ENCODE assay signal across 8 cellular contexts in the genomic region with DNA sequence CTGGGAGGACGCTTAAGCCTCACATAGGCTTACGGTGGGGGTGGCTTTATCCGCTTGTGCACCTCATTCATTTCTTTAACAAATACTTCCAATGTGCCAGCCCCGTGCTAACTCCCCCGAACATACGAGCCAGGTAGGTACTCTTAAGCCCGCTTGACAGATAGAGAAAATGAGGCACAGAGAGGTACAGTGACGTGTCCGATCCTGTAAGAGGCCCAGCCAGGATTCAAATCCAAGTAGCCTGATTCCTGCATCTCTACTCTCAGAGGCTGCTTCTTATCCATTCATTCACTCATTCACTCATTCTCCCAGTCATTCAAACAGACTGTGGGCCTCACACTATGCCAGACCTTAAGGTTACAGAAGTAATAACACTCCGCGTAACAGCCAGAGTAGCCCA. TPM values are rescaled to one million over a fixed set of nuclear protein-coding genes. Genes with fewer than 3 reads are reported as not detected.
DNase-seq lines count a peak whose midpoint lies in the region; ATAC-seq, FAIRE-seq and TF ChIP-seq lines count a peak whose summit lies in the region.

No MANE protein-coding gene starts in this region.

- no peaks in the 10 kb centered on the region for H3K27me3 Mint-ChIP-seq in T-helper 17 cell

- H3K4me1 Mint-ChIP-seq in T-helper 17 cell: peaks cover 27% of the 10 kb centered on the region

- CTCF ChIA-PET in HEK293T (lab: Yijun Ruan, JAX): no interaction called here

- WGBS in smooth muscle cell (ENCODE audit: low lambda C conversion rate): 68% methylated on average over 11 of the region's 11 CpGs

- POLR2A ChIA-PET in HEK293T (lab: Yijun Ruan, JAX): interaction anchor here (1.1 kb wide), 1 partner anchor 12 kb away, joined by 4 read pairs; no protein-coding TSS in a partner anchor

- H3K4me3 Mint-ChIP-seq in T-helper 17 cell: peak overlapping the region; percentile 99

- H3K9ac ChIP-seq in smooth muscle cell (ENCODE audit: low read depth): no peak overlapping the region

- H3K27me3 ChIP-seq in foreskin keratinocyte (no peaks in the 10 kb centered on the region), smooth muscle cell (ENCODE audit: low read depth) (peaks cover 35% of the 10 kb centered on the region)

- TF ChIP-seq POLR2A in H54 (IDR thresholded peaks at IDR 0.05; ENCODE audit: low read depth, low read length): no peak

- no peaks in the 10 kb centered on the region for H4K20me1 ChIP-seq in smooth muscle cell (ENCODE audit: low read depth)

- peak overlapping the region; percentile 59 for H3K4me3 ChIP-seq in smooth muscle cell

- FAIRE-seq in H54 (lab: Jason Lieb, UNC): no peak

- peak overlapping the region; percentile 71 for H2AFZ ChIP-seq in smooth muscle cell (ENCODE audit: low read depth)

- peak; percentile 19 for DNase-seq in H54 (ENCODE audit: insufficient read length, low spot score)
- no peak for DNase-seq in T-helper 17 cell
- DNase-seq in foreskin keratinocyte: peak in 1 of 2 donors; percentile 18
- DNase-seq in smooth muscle cell (lab: John Stamatoyannopoulos, UW; ENCODE audit: unreplicated experiment): no peak
- DNase-seq in HEK293T (ENCODE audit: extremely low spot score): no peak
- no peak for DNase-seq in GM19238 (ENCODE audit: insufficient read length, low spot score)
- DNase-seq in cortex of kidney (lab: John Stamatoyannopoulos, UW): no peak

- no peaks in the 10 kb centered on the region for H3K36me3 ChIP-seq in smooth muscle cell (ENCODE audit: low read depth)

- H3F3A ChIP-seq in smooth muscle cell (ENCODE audit: low read depth): no peaks in the 10 kb centered on the region

- TF ChIP-seq CTCF in foreskin keratinocyte (conservative IDR thresholded peaks at IDR 0.05) (no peak), smooth muscle cell (IDR thresholded peaks at IDR 0.05; ENCODE audit: borderline replicate concordance, insufficient read depth, poor library complexity, severe bottlenecking) (no peak)

- H3K27ac Mint-ChIP-seq in T-helper 17 cell: peak overlapping the region; percentile 98

- H3K27ac ChIP-seq in foreskin keratinocyte (peak overlapping the region; percentile 87), smooth muscle cell (ENCODE audit: low read depth) (no peak overlapping the region)

- peaks cover 2% of the 10 kb centered on the region for H3K36me3 Mint-ChIP-seq in T-helper 17 cell (ENCODE audit: low read depth)

- H3K9me3 ChIP-seq in T-helper 17 cell (ENCODE audit: control insufficient read depth, low read length, poor library complexity, severe bottlenecking) (no peaks in the 10 kb centered on the region), smooth muscle cell (replicated peaks; ENCODE audit: low read depth) (no peaks in the 10 kb centered on the region)

- ATAC-seq in T-helper 17 cell: peak; percentile 4
- ATAC-seq in foreskin keratinocyte: no peak
- ATAC-seq in GM19463 (IDR thresholded peaks at IDR 0.05; ENCODE audit: unreplicated experiment): no peak

- H3K79me2 ChIP-seq in smooth muscle cell (ENCODE audit: low read depth): no peaks in the 10 kb centered on the region

- H3K4me2 ChIP-seq in smooth muscle cell: peak overlapping the region; percentile 81

- peaks cover 23% of the 10 kb centered on the region for H3K4me1 ChIP-seq in foreskin keratinocyte
- no peaks in the 10 kb centered on the region for H3K4me1 ChIP-seq in smooth muscle cell (ENCODE audit: low read depth)

TF ChIP-seq in HEK293T, 16 proteins besides CTCF, POLR2A, EP300 and RAD21:
- no peak for TF ChIP-seq ARNT (IDR thresholded peaks at IDR 0.05)
- TF ChIP-seq FOXM1 (IDR thresholded peaks at IDR 0.05; ENCODE audit: borderline replicate concordance): no peak
- no peak for TF ChIP-seq FOXA1 (IDR thresholded peaks at IDR 0.05)
- TF ChIP-seq BHLHE40 (IDR thresholded peaks at IDR 0.05; ENCODE audit: borderline replicate concordance): no peak
- no peak for TF ChIP-seq CTBP1 (IDR thresholded peaks at IDR 0.05; ENCODE audit: borderline replicate concordance)
- no peak for TF ChIP-seq ELF4 (IDR thresholded peaks at IDR 0.05)
- no peak for TF ChIP-seq NFRKB (IDR thresholded peaks at IDR 0.05)
- no peak for TF ChIP-seq HDGF (IDR thresholded peaks at IDR 0.05; ENCODE audit: borderline replicate concordance)
- no peak for TF ChIP-seq SP1 (IDR thresholded peaks at IDR 0.05)
- no peak for TF ChIP-seq LEF1 (IDR thresholded peaks at IDR 0.05; ENCODE audit: borderline replicate concordance)
- no peak for TF ChIP-seq L3MBTL2 (conservative IDR thresholded peaks at IDR 0.05)
- TF ChIP-seq FOXK2 (IDR thresholded peaks at IDR 0.05): no peak
- TF ChIP-seq, protein P1, sequence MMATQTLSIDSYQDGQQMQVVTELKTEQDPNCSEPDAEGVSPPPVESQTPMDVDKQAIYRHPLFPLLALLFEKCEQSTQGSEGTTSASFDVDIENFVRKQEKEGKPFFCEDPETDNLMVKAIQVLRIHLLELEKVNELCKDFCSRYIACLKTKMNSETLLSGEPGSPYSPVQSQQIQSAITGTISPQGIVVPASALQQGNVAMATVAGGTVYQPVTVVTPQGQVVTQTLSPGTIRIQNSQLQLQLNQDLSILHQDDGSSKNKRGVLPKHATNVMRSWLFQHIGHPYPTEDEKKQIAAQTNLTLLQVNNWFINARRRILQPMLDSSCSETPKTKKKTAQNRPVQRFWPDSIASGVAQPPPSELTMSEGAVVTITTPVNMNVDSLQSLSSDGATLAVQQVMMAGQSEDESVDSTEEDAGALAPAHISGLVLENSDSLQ (IDR thresholded peaks at IDR 0.05): no peak
- no peak for TF ChIP-seq TARDBP (IDR thresholded peaks at IDR 0.05)

RNA-seq across cellular contexts. Expression of gene OAS3, which starts 0.5 kb away (rescaled TPM):
- 10 to 100 TPM; 26.6 to 28.6 TPM for total RNA-seq in T-helper 17 cell
- total RNA-seq in foreskin keratinocyte: 143 and 185 TPM in 2 replicates
- polyA plus RNA-seq in foreskin keratinocyte: 55.9 and 59.9 TPM in 2 replicates
- 0.13 and 1.1 TPM in 2 replicates for total RNA-seq in smooth muscle cell
- polyA plus RNA-seq in smooth muscle cell: 1.9 TPM in 1 of 2 replicates, not detected in the other

RNA-seq across cellular contexts. Expression of gene OAS1, which starts 32.0 kb away (rescaled TPM):
- total RNA-seq in T-helper 17 cell: 10 to 100 TPM; 16.0 to 16.2 TPM
- 78.5 and 108 TPM in 2 replicates for total RNA-seq in foreskin keratinocyte
- polyA plus RNA-seq in foreskin keratinocyte: 77.4 and 98.9 TPM in 2 replicates
- total RNA-seq in smooth muscle cell: not detected in 2 replicates
- polyA plus RNA-seq in smooth muscle cell: 0.27 TPM in 1 of 2 replicates, not detected in the other

RNA-seq across cellular contexts. Expression of gene OAS2, which starts 39.6 kb away (rescaled TPM):
- total RNA-seq in T-helper 17 cell: 10 to 100 TPM; 35.4 to 45.3 TPM
- total RNA-seq in foreskin keratinocyte: 124 and 157 TPM in 2 replicates
- 52.1 and 57.1 TPM in 2 replicates for polyA plus RNA-seq in foreskin keratinocyte
- total RNA-seq in smooth muscle cell: not detected in 2 replicates
- not detected in 2 replicates for polyA plus RNA-seq in smooth muscle cell

Comparison
In these comparisons a context has a peak if more than half of its experiments do, and no peak if none do; other contexts are left out.
1. RNA of gene OAS3, which starts 0.5 kb away (total RNA-seq): 143 to 185 TPM in foreskin keratinocyte and 26.6 to 28.6 TPM in T-helper 17 cell; 0.13 to 1.1 TPM in smooth muscle cell; every median in the first group is over 10 times any median in the second.
2. RNA of gene OAS1, which starts 32.0 kb away (total RNA-seq): 78.5 to 108 TPM in foreskin keratinocyte and 16.0 to 16.2 TPM in T-helper 17 cell; not detected in smooth muscle cell; every median in the first group is over 10 times any median in the second.
3. RNA of gene OAS2, which starts 39.6 kb away (total RNA-seq): 124 to 157 TPM in foreskin keratinocyte and 35.4 to 45.3 TPM in T-helper 17 cell; not detected in smooth muscle cell; every median in the first group is over 10 times any median in the second.